Comparison of ENCODE assay signal across 8 cellular contexts in the genomic region with DNA sequence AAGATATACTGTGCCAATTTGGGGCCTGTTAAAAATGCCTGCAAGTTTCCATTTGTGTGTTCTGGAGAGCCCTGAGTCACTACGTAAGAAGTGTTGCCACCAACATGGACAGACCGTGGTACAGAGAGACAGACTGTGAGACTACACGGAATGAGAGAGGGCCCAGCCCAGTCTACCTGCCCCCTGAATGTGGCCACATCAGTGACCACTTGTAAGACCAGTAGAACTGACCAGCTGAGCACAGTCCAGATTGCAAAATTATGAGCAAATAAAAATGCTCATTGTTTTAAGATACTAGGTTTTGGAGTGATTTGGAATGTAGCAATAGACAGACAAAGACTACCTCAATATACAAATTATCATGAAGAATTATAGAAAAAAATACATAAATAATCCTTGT.
"Had no signal": no experiment of that assay in that cellular context is flagged by ENCODE, and none has a peak within 500 bp of the region (broad histone marks: within the 10 kb centered on the region; RNA-seq: fewer than 3 reads in every experiment).

No MANE protein-coding gene starts in this region.

- H3K4me3 Mint-ChIP-seq: HFFc6 had no signal

- H3K9me3 ChIP-seq: HAP-1 had no signal

- ATAC-seq: HCT116, K562 had no signal

- H3K4me1 ChIP-seq: HAP-1 had no signal

- DNase-seq: GOT3, H7, HFFc6, IMR-90 had no signal

- H3K9me3 Mint-ChIP-seq: HFFc6 had no signal

- FAIRE-seq: K562 had no signal

- H3K27ac ChIP-seq: HL-60 had no signal

- H3K27ac Mint-ChIP-seq: HFFc6 had no signal

- H3K4me3 ChIP-seq: HAP-1, K562 had no signal
